In the genomic region with DNA sequence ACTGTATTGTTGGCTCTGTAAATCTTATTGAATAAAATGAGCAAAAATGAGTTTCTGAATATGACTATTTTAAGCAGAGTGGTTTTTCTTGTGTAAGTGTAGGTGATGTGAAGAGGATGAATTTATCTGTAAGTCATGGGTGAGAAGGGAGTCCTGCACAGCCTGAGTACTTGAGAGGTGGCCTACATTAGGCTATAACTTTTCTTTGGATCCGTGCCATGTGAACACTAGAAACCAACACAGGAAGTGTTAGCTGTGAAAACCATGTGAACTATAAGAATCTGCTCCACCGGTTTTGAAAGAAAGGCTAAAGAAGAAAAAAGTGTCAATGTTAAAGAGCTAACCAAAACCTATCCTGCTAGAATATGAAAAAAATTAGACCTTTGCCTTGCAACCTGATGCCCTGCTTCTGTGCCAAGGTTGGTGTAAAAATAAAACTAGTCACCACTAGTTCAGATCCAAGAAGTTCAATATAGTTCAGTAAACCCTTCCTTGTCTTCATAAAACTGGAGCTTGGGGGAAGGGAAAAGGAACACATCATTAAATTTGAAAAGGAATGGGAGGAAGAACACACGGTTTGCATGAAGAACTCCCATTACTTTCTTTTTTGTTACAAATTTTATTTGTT, we compare ENCODE assay signal across 11 cellular contexts. TPM values are rescaled to one million over a fixed set of nuclear protein-coding genes. Genes with fewer than 3 reads are reported as not detected.
DNase-seq lines count a peak whose midpoint lies in the region; ATAC-seq and TF ChIP-seq lines count a peak whose summit lies in the region.
"Had no signal": no experiment of that assay in that cellular context is flagged by ENCODE, and none has a peak within 500 bp of the region (broad histone marks: within the 10 kb centered on the region; RNA-seq: fewer than 3 reads in every experiment).

No MANE protein-coding gene starts in this region.

- H3K27me3 Mint-ChIP-seq in activated T-cell treated with anti-CD3 and anti-CD28 coated beads, Interleukin-2, amount 50 U/mL, for 72 hours (ENCODE audit: low read depth) = peaks cover 4% of the 10 kb centered on the region
- H3K27me3 Mint-ChIP-seq: dendritic cell treated with granulocyte-macrophage colony-stimulating factor and Interleukin-4, amounts not matched to agents 40 ng/mL and 50 ng/mL, for 4 days had no signal

- no peaks in the 10 kb centered on the region for H3K27me3 ChIP-seq in HL-60 (ENCODE audit: insufficient read depth, poor library complexity, severe bottlenecking)
- no peaks in the 10 kb centered on the region for H3K27me3 ChIP-seq in skeletal muscle tissue (ENCODE audit: control insufficient read depth in 3 of 3, insufficient read depth in 3 of 3, low read length in 3 of 3)

- H3K4me1 ChIP-seq in skeletal muscle tissue (ENCODE audit: control insufficient read depth in 3 of 3, insufficient read depth in 3 of 3, low read length in 3 of 3) = peaks cover 34 to 41% (median 39%) of the 10 kb centered on the region in 3 donors

- peak; percentile 61 to 68 for ATAC-seq in activated T-cell treated with anti-CD3 and anti-CD28 coated beads, Interleukin-2, amount 50 U/mL, for 72 hours (replicated peaks in 1 of 2)
- ATAC-seq in HG02870 (IDR thresholded peaks at IDR 0.05; ENCODE audit: unreplicated experiment) = no peak

- no peak for DNase-seq in activated T-cell treated with anti-CD3 and anti-CD28 coated beads, Interleukin-2, amount 50 U/mL, for 72 hours
- no peak for DNase-seq in activated T-cell treated with anti-CD3 and anti-CD28 coated beads, Interleukin-2, amount 50 U/mL, for 1 hour
- DNase-seq in HL-60 (ENCODE audit: low read depth in 1 of 2, low spot score in 1 of 2) = peak in 1 of 2 experiments; percentile 49
- peak; percentile 59 to 64 for DNase-seq in cardiac fibroblast (ENCODE audit: low read depth in 2 of 2)
- DNase-seq in NCI-H2196 treated with DMSO at 0.1 percent for 48 hours (lab: John Stamatoyannopoulos, UW; ENCODE audit: unreplicated experiment) = no peak
- DNase-seq in iPS-NIHi11 (ENCODE audit: low spot score) = no peak
- DNase-seq: mammary epithelial cell; stimulated activated CD4-positive, alpha-beta T cell treated with anti-CD3 and anti-CD28 coated beads, Interleukin-4, amount 100 ng/mL, for 1 hour had no signal

- peak overlapping the region; percentile 47 for H3K27ac ChIP-seq in HL-60 (replicated peaks)
- peak overlapping the region; percentile 59 for H3K27ac ChIP-seq in skeletal muscle tissue (ENCODE audit: low read depth, low read length)

- no peaks in the 10 kb centered on the region for H3K36me3 ChIP-seq in skeletal muscle tissue (ENCODE audit: control insufficient read depth in 3 of 3, insufficient read depth in 3 of 3, low read length in 3 of 3)

- H3K9me3 Mint-ChIP-seq in activated T-cell treated with anti-CD3 and anti-CD28 coated beads, Interleukin-2, amount 50 U/mL, for 72 hours = peaks cover 0 to 5% of the 10 kb centered on the region in 2 donors
- H3K9me3 Mint-ChIP-seq: dendritic cell treated with granulocyte-macrophage colony-stimulating factor and Interleukin-4, amounts not matched to agents 40 ng/mL and 50 ng/mL, for 4 days had no signal

- H3K4me3 ChIP-seq in HL-60 (replicated peaks; ENCODE audit: insufficient read depth, low read length) (no peak overlapping the region), cardiac fibroblast (replicated peaks in 1 of 2; ENCODE audit: low read depth in 2 of 2, low read length in 2 of 2) (no peak overlapping the region), skeletal muscle tissue (ENCODE audit: low read length in 3 of 3) (peak overlapping the region in 1 of 3 donors; percentile 47)

- peaks cover 2 to 5% of the 10 kb centered on the region in 2 donors for H3K36me3 Mint-ChIP-seq in activated T-cell treated with anti-CD3 and anti-CD28 coated beads, Interleukin-2, amount 50 U/mL, for 72 hours (ENCODE audit: insufficient read depth in 2 of 2)

- H3K9me3 ChIP-seq in skeletal muscle tissue (ENCODE audit: control insufficient read depth in 3 of 3, low read length in 3 of 3) = no peaks in the 10 kb centered on the region

- peak overlapping the region in 1 of 3 donors; percentile 23 for H3K9ac ChIP-seq in skeletal muscle tissue (ENCODE audit: low read depth in 1 of 3, low read length in 3 of 3)

- H3K4me3 Mint-ChIP-seq in activated T-cell treated with anti-CD3 and anti-CD28 coated beads, Interleukin-2, amount 50 U/mL, for 72 hours = peak overlapping the region in 1 of 2 donors; percentile 36
- H3K4me3 Mint-ChIP-seq: dendritic cell treated with granulocyte-macrophage colony-stimulating factor and Interleukin-4, amounts not matched to agents 40 ng/mL and 50 ng/mL, for 4 days had no signal

- no peak for TF ChIP-seq CTCF in HL-60 (IDR thresholded peaks at IDR 0.05; ENCODE audit: insufficient read depth, low read length)
- TF ChIP-seq CTCF in cardiac fibroblast (IDR thresholded peaks at IDR 0.05; ENCODE audit: low read depth, low read length) = no peak

- H3K4me1 Mint-ChIP-seq in activated T-cell treated with anti-CD3 and anti-CD28 coated beads, Interleukin-2, amount 50 U/mL, for 72 hours (ENCODE audit: low read depth) = peaks cover 59% of the 10 kb centered on the region

- peak overlapping the region; percentile 31 for H3K27ac Mint-ChIP-seq in activated T-cell treated with anti-CD3 and anti-CD28 coated beads, Interleukin-2, amount 50 U/mL, for 72 hours
- H3K27ac Mint-ChIP-seq: dendritic cell treated with granulocyte-macrophage colony-stimulating factor and Interleukin-4, amounts not matched to agents 40 ng/mL and 50 ng/mL, for 4 days had no signal

RNA-seq across cellular contexts. Expression of gene PLCB1, which starts 21.3 kb away (rescaled TPM):
- 1 to 10 TPM; 3.2 to 3.4 TPM for total RNA-seq in activated T-cell treated with anti-CD3 and anti-CD28 coated beads, Interleukin-2, amount 50 U/mL, for 72 hours
- 13.0 TPM for total RNA-seq in skeletal muscle tissue

Comparison
In these comparisons a context has a peak if more than half of its experiments do, and no peak if none do; other contexts are left out.
1. DNase-seq: peak in cardiac fibroblast (2 of 2); none in activated T-cell treated with anti-CD3 and anti-CD28 coated beads, Interleukin-2, amount 50 U/mL, for 72 hours (0 of 2), activated T-cell treated with anti-CD3 and anti-CD28 coated beads, Interleukin-2, amount 50 U/mL, for 1 hour (single experiment), NCI-H2196 treated with DMSO at 0.1 percent for 48 hours (single experiment) and iPS-NIHi11 (single experiment).